1 cellular context compared by ENCODE assay signal in the genomic region with DNA sequence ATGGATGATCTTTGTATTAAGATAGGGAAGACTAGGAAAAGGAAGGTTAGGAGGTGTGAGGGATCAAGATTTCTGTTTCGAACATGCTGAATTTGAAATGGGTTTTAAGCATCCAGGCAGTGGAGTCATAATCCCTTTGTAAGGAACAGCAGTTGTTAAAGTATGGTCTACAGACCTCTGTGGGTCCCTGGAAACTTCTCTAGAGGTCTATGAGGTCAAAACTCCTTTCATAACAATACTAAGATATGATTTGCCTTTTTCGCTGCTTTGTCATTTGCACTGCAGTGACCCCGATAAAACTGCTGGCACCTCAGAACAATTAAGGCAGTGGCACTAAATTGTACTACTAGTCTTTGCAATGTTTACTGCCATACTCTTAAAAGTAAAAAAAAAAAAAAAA.
TF ChIP-seq lines count a peak whose summit lies in the region.

No MANE protein-coding gene starts in this region.

TF ChIP-seq in endothelial cell of umbilical vein, 7 proteins besides CTCF, POLR2A, EP300 and RAD21 (continued from another document):
- TF ChIP-seq FOS (IDR thresholded peaks at IDR 0.05; ENCODE audit: borderline replicate concordance, insufficient read depth, low read length) (no peak), MYC (IDR thresholded peaks at IDR 0.05; ENCODE audit: low read depth, low read length) (no peak), POLR2AphosphoS5 (IDR thresholded peaks at IDR 0.05; ENCODE audit: insufficient read depth, low read depth, low read length) (no peak), JUN (IDR thresholded peaks at IDR 0.05; ENCODE audit: borderline replicate concordance, insufficient read depth, insufficient read length, low read depth) (no peak), GATA2 (IDR thresholded peaks at IDR 0.05; ENCODE audit: insufficient read depth, insufficient read length, low read depth, low read length) (no peak)
- TF ChIP-seq, protein P1, sequence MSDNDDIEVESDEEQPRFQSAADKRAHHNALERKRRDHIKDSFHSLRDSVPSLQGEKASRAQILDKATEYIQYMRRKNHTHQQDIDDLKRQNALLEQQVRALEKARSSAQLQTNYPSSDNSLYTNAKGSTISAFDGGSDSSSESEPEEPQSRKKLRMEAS (IDR thresholded peaks at IDR 0.05; ENCODE audit: insufficient read depth, insufficient read length), result no peak
